21 cellular contexts compared by ENCODE assay signal in genomic region chr2:232422996-232423395, GRCh38. TPM values are rescaled to one million over a fixed set of nuclear protein-coding genes. Genes with fewer than 3 reads are reported as not detected.
"Had no signal": no experiment of that assay in that cellular context is flagged by ENCODE, and none has a peak within 500 bp of the region (broad histone marks: within the 10 kb centered on the region; RNA-seq: fewer than 3 reads in every experiment).

No MANE protein-coding gene starts in this region.

RNA-seq across cellular contexts. Expression of gene ALPG, which starts 16.4 kb away (rescaled TPM):
- total RNA-seq: chondrocyte, endothelial cell of umbilical vein, epithelial cell of proximal tubule, esophagus muscularis mucosa, fibroblast of lung, foreskin keratinocyte, gastroesophageal sphincter, heart left ventricle, left ventricle myocardium superior, mononuclear cell, natural killer cell, omental fat pad, pancreas, posterior vena cava, pulmonary artery endothelial cell, spleen had no signal
- polyA plus RNA-seq: endothelial cell of umbilical vein, fibroblast of lung, foreskin keratinocyte, heart left ventricle, immature natural killer cell, keratinocyte, neural cell, pancreas, spleen had no signal

RNA-seq across cellular contexts. Expression of gene ALPI, which starts 33.0 kb away (rescaled TPM):
- total RNA-seq: chondrocyte, endothelial cell of umbilical vein, epithelial cell of proximal tubule, fibroblast of lung, foreskin keratinocyte, gastroesophageal sphincter, heart left ventricle, left ventricle myocardium superior, lower lobe of right lung, mononuclear cell, natural killer cell, omental fat pad, pancreas, posterior vena cava, pulmonary artery endothelial cell, spleen, upper lobe of left lung had no signal
- polyA plus RNA-seq: endothelial cell of umbilical vein, fibroblast of lung, foreskin keratinocyte, heart left ventricle, immature natural killer cell, keratinocyte, neural cell, pancreas, spleen had no signal

RNA-seq across cellular contexts. Expression of gene ALPP, which starts 44.4 kb away (rescaled TPM):
- total RNA-seq: chondrocyte, endothelial cell of umbilical vein, epithelial cell of proximal tubule, fibroblast of lung, foreskin keratinocyte, gastroesophageal sphincter, heart left ventricle, left ventricle myocardium superior, mononuclear cell, omental fat pad, pancreas, posterior vena cava, pulmonary artery endothelial cell, spleen had no signal
- polyA plus RNA-seq: endothelial cell of umbilical vein, fibroblast of lung, foreskin keratinocyte, heart left ventricle, immature natural killer cell, keratinocyte, neural cell, pancreas, spleen had no signal
